22 cellular contexts compared by ENCODE assay signal in the genomic region with DNA sequence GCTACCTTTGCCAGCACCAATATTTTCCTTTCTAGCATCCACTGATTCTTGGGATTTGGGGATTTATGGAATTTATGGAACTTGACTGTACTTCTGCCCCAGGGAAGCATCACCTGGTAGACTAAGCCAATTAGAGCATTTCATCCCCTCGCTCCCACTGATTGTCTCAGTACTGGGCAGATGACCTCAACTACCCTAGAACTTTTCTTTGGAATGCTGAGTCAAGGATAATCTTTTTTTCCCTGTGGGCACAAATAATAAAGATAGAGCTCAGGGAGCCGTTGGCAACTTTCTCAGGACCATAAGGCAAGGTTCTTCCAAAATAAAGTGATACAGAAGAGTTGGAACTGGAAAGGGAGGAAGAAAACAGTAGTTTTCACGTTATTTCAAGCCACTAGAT.
DNase-seq lines count a peak whose midpoint lies in the region; ATAC-seq and TF ChIP-seq lines count a peak whose summit lies in the region.
"Had no signal": no experiment of that assay in that cellular context is flagged by ENCODE, and none has a peak within 500 bp of the region (broad histone marks: within the 10 kb centered on the region; RNA-seq: fewer than 3 reads in every experiment).

No MANE protein-coding gene starts in this region.

- H3K36me3 ChIP-seq in left ventricle myocardium inferior (no peaks in the 10 kb centered on the region), right atrium auricular region (no peaks in the 10 kb centered on the region), Panc1 (ENCODE audit: control insufficient read depth, insufficient read depth, low read length) (no peaks in the 10 kb centered on the region), trophoblast cell (ENCODE audit: control insufficient read depth in 1 of 2, insufficient read depth in 2 of 2, low read length in 2 of 2) (no peaks in the 10 kb centered on the region), colonic mucosa (no peaks in the 10 kb centered on the region)
- H3K36me3 ChIP-seq: BLaER1 treated with 17β-estradiol and CSF1 and Interleukin-3, amounts not matched to agents 10 nM and 100 nM; HAP-1; Peyer's patch had no signal

- DNase-seq in left ventricle myocardium inferior (no peak), right atrium auricular region (ENCODE audit: low spot score) (no peak), Panc1 (ENCODE audit: low read depth, low spot score) (no peak), trophoblast cell (peak; percentile 30 to 56), colonic mucosa (no peak)
- DNase-seq in activated naive CD4-positive, alpha-beta T cell treated with Interleukin-2 at 50 U/mL for 16 hours, result no peak
- no peak for DNase-seq in stimulated activated CD4-positive, alpha-beta T cell treated with anti-CD3 and anti-CD28 coated beads, Interleukin-4, amount 100 ng/mL, for 4 hours
- DNase-seq: AML-193; CD4-positive, alpha-beta T cell; DMS53; HFFc6; NCI-H1105 treated with DMSO at 0.1 percent for 48 hours; NCI-H2029; NCI-H446 treated with DMSO at 0.1 percent for 48 hours; NCI-H526; Peyer's patch; SIG-M5; SK-N-SH had no signal

- H3K4me3 ChIP-seq in left ventricle myocardium inferior, result no peak overlapping the region
- H3K4me3 ChIP-seq in right atrium auricular region, result no peak overlapping the region
- H3K4me3 ChIP-seq in Panc1 (ENCODE audit: low read depth in 2 of 2, low read length in 2 of 2), result no peak overlapping the region
- no peak overlapping the region for H3K4me3 ChIP-seq in trophoblast cell (ENCODE audit: low read depth, low read length)
- H3K4me3 ChIP-seq in colonic mucosa, result no peak overlapping the region
- H3K4me3 ChIP-seq: BLaER1 treated with 17β-estradiol and CSF1 and Interleukin-3, amounts not matched to agents 10 nM and 100 nM; GM23248; HAP-1; Peyer's patch had no signal

- H4K12ac ChIP-seq in trophoblast cell (ENCODE audit: low read depth, low read length), result no peak overlapping the region

- H3K9ac ChIP-seq in trophoblast cell (ENCODE audit: low read length) (no peak overlapping the region), colonic mucosa (ENCODE audit: low read depth in 2 of 2, low read length in 2 of 2) (no peak overlapping the region)
- H3K9ac ChIP-seq: BLaER1 treated with 17β-estradiol and CSF1 and Interleukin-3, amounts not matched to agents 10 nM and 100 nM; GM23248; KMS-11; SK-N-SH had no signal

- H2AFZ ChIP-seq in trophoblast cell (ENCODE audit: insufficient read depth, low read length, poor library complexity), result no peak overlapping the region
- H2AFZ ChIP-seq: GM23248 had no signal

- no peak overlapping the region for H3K18ac ChIP-seq in trophoblast cell (ENCODE audit: low read length)

- no peaks in the 10 kb centered on the region for H3K79me2 ChIP-seq in trophoblast cell (ENCODE audit: control insufficient read depth, insufficient read depth, low read length, poor library complexity)

- no peak overlapping the region for H4K8ac ChIP-seq in trophoblast cell (ENCODE audit: low read depth, low read length)

- H2BK12ac ChIP-seq in trophoblast cell (ENCODE audit: low read length), result no peak overlapping the region

- no peak overlapping the region for H2BK120ac ChIP-seq in trophoblast cell (ENCODE audit: insufficient read depth, low read length, poor library complexity)

- H3K79me1 ChIP-seq in trophoblast cell (ENCODE audit: low read length), result peaks cover 5% of the 10 kb centered on the region

- no peak overlapping the region for H3K14ac ChIP-seq in trophoblast cell (ENCODE audit: low read length)

- intact Hi-C loops in left ventricle myocardium inferior (cut with micrococcal nuclease) (no loop called here), Panc1 (cut with micrococcal nuclease; ENCODE audit: unreplicated experiment) (no loop called here), colonic mucosa (cut with DNase I) (no loop called here)

- BruUV-seq in Panc1 (replicated peaks; lab: Mats Ljungman, UMichigan), result no TSS peak

- peaks cover 39% of the 10 kb centered on the region for H3K4me1 ChIP-seq in left ventricle myocardium inferior
- peaks cover 0 to 24% of the 10 kb centered on the region in 2 donors for H3K4me1 ChIP-seq in right atrium auricular region
- H3K4me1 ChIP-seq in Panc1 (ENCODE audit: control insufficient read depth, insufficient read depth, low read length), result no peaks in the 10 kb centered on the region; the same call in 1 of the 2 replicates
- peaks cover 0 to 3% of the 10 kb centered on the region in 2 experiments for H3K4me1 ChIP-seq in trophoblast cell (ENCODE audit: control insufficient read depth in 1 of 2, insufficient read depth in 2 of 2, low read length in 2 of 2)
- H3K4me1 ChIP-seq in colonic mucosa, result no peaks in the 10 kb centered on the region
- H3K4me1 ChIP-seq: BLaER1 treated with 17β-estradiol and CSF1 and Interleukin-3, amounts not matched to agents 10 nM and 100 nM; Peyer's patch had no signal

- WGBS in trophoblast cell (ENCODE audit: extremely low coverage, insufficient coverage, insufficient read length), result no CpG with 5 or more reads among the region's 3 CpGs

- no peak overlapping the region for H4K91ac ChIP-seq in trophoblast cell (ENCODE audit: low read depth, low read length)

- no peak overlapping the region for H2AK5ac ChIP-seq in trophoblast cell (ENCODE audit: low read length)

- no peak overlapping the region for H3K23ac ChIP-seq in trophoblast cell (ENCODE audit: low read length)

- H3K27me3 ChIP-seq in left ventricle myocardium inferior (ENCODE audit: low read depth), result no peaks in the 10 kb centered on the region
- no peaks in the 10 kb centered on the region for H3K27me3 ChIP-seq in right atrium auricular region
- H3K27me3 ChIP-seq in Panc1 (ENCODE audit: control insufficient read depth, insufficient read depth, low read length), result no peaks in the 10 kb centered on the region
- no peaks in the 10 kb centered on the region for H3K27me3 ChIP-seq in trophoblast cell (ENCODE audit: insufficient read depth, low read length)
- no peaks in the 10 kb centered on the region for H3K27me3 ChIP-seq in colonic mucosa
- H3K27me3 ChIP-seq: BLaER1 treated with 17β-estradiol and CSF1 and Interleukin-3, amounts not matched to agents 10 nM and 100 nM; Peyer's patch had no signal

- H2BK5ac ChIP-seq in trophoblast cell (ENCODE audit: low read depth, low read length, poor library complexity), result no peak overlapping the region

- H3K4me2 ChIP-seq in trophoblast cell (ENCODE audit: low read length), result no peak overlapping the region
- H3K4me2 ChIP-seq: BLaER1 treated with 17β-estradiol and CSF1 and Interleukin-3, amounts not matched to agents 10 nM and 100 nM; KMS-11; SK-N-SH had no signal

- in situ Hi-C loops in Panc1 (cut with HindIII; ENCODE audit: low pct_unique_long_range_greater_than_20kb, low sequenced_read_pairs), result no loop called here

- peak overlapping the region; percentile 32 for H3K27ac ChIP-seq in left ventricle myocardium inferior (replicated peaks)
- H3K27ac ChIP-seq in right atrium auricular region, result no peak overlapping the region
- peak overlapping the region; percentile 37; the same call in 1 of the 2 replicates for H3K27ac ChIP-seq in Panc1 (ENCODE audit: low read length)
- H3K27ac ChIP-seq in trophoblast cell (ENCODE audit: low read depth, low read length), result no peak overlapping the region
- no peak overlapping the region for H3K27ac ChIP-seq in colonic mucosa
- H3K27ac ChIP-seq: BLaER1 treated with 17β-estradiol and CSF1 and Interleukin-3, amounts not matched to agents 10 nM and 100 nM; GM23248; KMS-11 had no signal

- H3K4ac ChIP-seq in trophoblast cell (ENCODE audit: low read depth, low read length), result no peak overlapping the region

- no peak for ATAC-seq in Panc1

- POLR2A ChIA-PET in Panc1 (lab: Charles Lee), result no interaction called here

- TF ChIP-seq CTCF in left ventricle myocardium inferior (IDR thresholded peaks at IDR 0.05; ENCODE audit: borderline replicate concordance), result no peak
- no peak for TF ChIP-seq CTCF in right atrium auricular region (IDR thresholded peaks at IDR 0.05)
- TF ChIP-seq CTCF in Panc1 (IDR thresholded peaks at IDR 0.05), result no peak
- TF ChIP-seq CTCF in colonic mucosa (IDR thresholded peaks at IDR 0.05), result no peak

- CTCF ChIA-PET in Panc1 (lab: Charles Lee), result no interaction called here

- H3K9me3 ChIP-seq in left ventricle myocardium inferior (replicated peaks) (no peaks in the 10 kb centered on the region), right atrium auricular region (no peaks in the 10 kb centered on the region), Panc1 (ENCODE audit: control insufficient read depth, insufficient read depth, low read depth, low read length) (no peaks in the 10 kb centered on the region), trophoblast cell (ENCODE audit: insufficient read depth, low read depth, low read length) (no peaks in the 10 kb centered on the region), colonic mucosa (no peaks in the 10 kb centered on the region)
- H3K9me3 ChIP-seq: BLaER1 treated with 17β-estradiol and CSF1 and Interleukin-3, amounts not matched to agents 10 nM and 100 nM; HAP-1; Peyer's patch; SK-N-SH had no signal

Comparison
In these comparisons a context has a peak if more than half of its experiments do, and no peak if none do; other contexts are left out.
1. H3K27ac ChIP-seq: peak in left ventricle myocardium inferior (single experiment) and Panc1 (single experiment); none in right atrium auricular region (0 of 2), trophoblast cell (single experiment) and colonic mucosa (single experiment).
2. DNase-seq: peak in trophoblast cell (2 of 2); none in left ventricle myocardium inferior (single experiment), right atrium auricular region (single experiment), Panc1 (single experiment), activated naive CD4-positive, alpha-beta T cell treated with Interleukin-2 at 50 U/mL for 16 hours (single experiment), colonic mucosa (single experiment) and stimulated activated CD4-positive, alpha-beta T cell treated with anti-CD3 and anti-CD28 coated beads, Interleukin-4, amount 100 ng/mL, for 4 hours (0 of 2).